ENCODE assay signal across 8 cellular contexts in the genomic region with DNA sequence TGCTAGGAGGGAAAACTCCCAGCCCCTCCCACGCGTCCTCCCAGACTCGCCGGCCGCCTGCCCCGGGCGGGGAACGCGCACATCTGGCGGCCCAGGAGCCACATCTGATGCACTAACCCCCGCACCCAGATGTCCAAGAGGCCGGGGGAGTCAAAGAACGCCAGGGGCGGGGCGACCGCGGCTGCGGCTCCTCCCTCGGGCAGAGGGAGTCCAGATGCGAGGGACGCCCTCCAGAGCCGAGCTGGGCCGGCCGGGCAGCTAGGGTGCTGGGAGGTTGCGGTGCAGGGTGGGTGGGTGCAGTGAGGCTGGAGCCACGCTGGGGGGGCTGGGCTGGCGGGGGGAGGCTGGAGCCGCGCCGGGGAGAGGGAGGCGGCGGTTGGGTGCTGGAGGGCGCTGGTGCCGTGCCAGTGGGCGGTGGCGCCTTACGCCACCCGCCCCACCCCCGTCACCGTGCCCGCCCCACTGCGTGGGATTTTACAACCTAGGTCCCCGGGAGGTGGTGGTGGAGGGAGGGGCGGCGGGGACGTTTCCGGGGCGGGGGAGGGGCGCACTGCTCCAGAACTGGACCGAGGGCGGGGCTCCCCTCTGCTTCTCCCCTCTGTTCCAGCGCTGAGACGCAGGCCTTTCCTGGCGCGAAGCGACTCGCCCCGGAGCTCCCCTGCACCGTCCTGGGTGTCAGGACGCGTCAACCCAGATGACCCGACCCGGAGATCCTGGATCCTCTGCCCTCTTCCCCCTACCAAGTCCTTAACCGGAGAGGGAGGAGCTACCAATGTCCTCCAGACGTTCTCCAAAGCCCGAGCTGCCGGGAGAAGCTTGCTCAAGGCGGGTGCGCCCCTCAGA.
A peak's percentile ranks its signal among the peaks of the same experiment; 100 is the strongest.
DNase-seq lines count a peak whose midpoint lies in the region; ATAC-seq and TF ChIP-seq lines count a peak whose summit lies in the region.

No MANE protein-coding gene starts in this region.

- H2AFZ ChIP-seq in GM23248 (peak overlapping the region; percentile 86), neuron (ENCODE audit: low read depth, low read length) (peak overlapping the region; percentile 90)

- 0 out of 2 replicates have a peak, but pooled peaks have one; percentile 28 for TF ChIP-seq POLR2A in Raji (IDR thresholded peaks at IDR 0.05; ENCODE audit: insufficient read depth, low read depth, low read length)

- TF ChIP-seq CTCF in foreskin keratinocyte (conservative IDR thresholded peaks at IDR 0.05): no peak

- H3K9me3 ChIP-seq in GM23248 (ENCODE audit: low read depth): no peaks in the 10 kb centered on the region
- no peaks in the 10 kb centered on the region for H3K9me3 ChIP-seq in KOPT-K1 (ENCODE audit: insufficient read depth, low read length, poor library complexity, severe bottlenecking)
- no peaks in the 10 kb centered on the region for H3K9me3 ChIP-seq in neuron (ENCODE audit: low read length)
- no peaks in the 10 kb centered on the region for H3K9me3 ChIP-seq in stomach smooth muscle (ENCODE audit: control insufficient read depth in 2 of 2, low read length in 2 of 2)

- peaks cover 46% of the 10 kb centered on the region for H3F3A ChIP-seq in GM23248 (ENCODE audit: insufficient read depth)

- DNase-seq in EL (peak; percentile 95), GM23248 (peak; percentile 97), activated gamma-delta T cell treated with Interleukin-2 at 50 U/mL for 16 hours (peak; percentile 61), foreskin keratinocyte (peak; percentile 61 to 78)

- H3K9me2 ChIP-seq in GM23248 (ENCODE audit: insufficient read depth): no peaks in the 10 kb centered on the region

- WGBS in GM23248 (ENCODE audit: low coverage in 1 of 2, low lambda C conversion rate in 2 of 2, missing lambda C conversion rate in 2 of 2), 2 experiments: 1 to 2% methylated on average over 42 to 57 of the region's 69 CpGs

- H3K9ac ChIP-seq in GM23248: peak overlapping the region; percentile 90
- peak overlapping the region; percentile 85 to 95 for H3K9ac ChIP-seq in stomach smooth muscle (ENCODE audit: low read length in 2 of 2)

- H3K4me3 ChIP-seq in GM23248 (peak overlapping the region; percentile 85), neuron (ENCODE audit: low read length) (peak overlapping the region; percentile 60), stomach smooth muscle (ENCODE audit: low read length in 2 of 2) (peak overlapping the region; percentile 86 to 88)

- H3K36me3 ChIP-seq in GM23248 (ENCODE audit: low read depth): no peaks in the 10 kb centered on the region
- H3K36me3 ChIP-seq in KOPT-K1 (ENCODE audit: insufficient read depth, low read length): no peaks in the 10 kb centered on the region
- H3K36me3 ChIP-seq in neuron (ENCODE audit: insufficient read depth, low read length): no peaks in the 10 kb centered on the region
- no peaks in the 10 kb centered on the region for H3K36me3 ChIP-seq in stomach smooth muscle (ENCODE audit: control insufficient read depth in 2 of 2, insufficient read depth in 2 of 2, low read length in 2 of 2)

- H4K20me1 ChIP-seq in GM23248 (ENCODE audit: insufficient read depth): no peaks in the 10 kb centered on the region

- in situ Hi-C loops in GM23248 (cut with MboI): no loop called here

- H3K27me3 ChIP-seq in GM23248 (replicated peaks; ENCODE audit: insufficient read depth): no peaks in the 10 kb centered on the region
- no peaks in the 10 kb centered on the region for H3K27me3 ChIP-seq in foreskin keratinocyte
- H3K27me3 ChIP-seq in neuron (ENCODE audit: insufficient read depth, low read length): no peaks in the 10 kb centered on the region
- no peaks in the 10 kb centered on the region for H3K27me3 ChIP-seq in stomach smooth muscle (ENCODE audit: control insufficient read depth in 1 of 2, insufficient read depth in 2 of 2, low read length in 2 of 2)

- peak overlapping the region; percentile 96 for H3K4me2 ChIP-seq in GM23248 (ENCODE audit: unreplicated experiment)

- peak overlapping the region; percentile 94 for H3K27ac ChIP-seq in GM23248
- peak overlapping the region; percentile 67 for H3K27ac ChIP-seq in KOPT-K1 (ENCODE audit: low read depth, low read length, poor library complexity, severe bottlenecking)
- H3K27ac ChIP-seq in foreskin keratinocyte: peak overlapping the region; percentile 90
- peak overlapping the region; percentile 99 for H3K27ac ChIP-seq in stomach smooth muscle (ENCODE audit: low read length)

- H3K79me2 ChIP-seq in GM23248 (ENCODE audit: insufficient read depth): no peaks in the 10 kb centered on the region

- peaks cover 32% of the 10 kb centered on the region for H3K4me1 ChIP-seq in GM23248 (ENCODE audit: insufficient read depth)
- peaks cover 22% of the 10 kb centered on the region for H3K4me1 ChIP-seq in foreskin keratinocyte
- H3K4me1 ChIP-seq in neuron (ENCODE audit: insufficient read depth, low read length): peaks cover 26% of the 10 kb centered on the region
- peaks cover 23% of the 10 kb centered on the region for H3K4me1 ChIP-seq in stomach smooth muscle (ENCODE audit: control insufficient read depth, insufficient read depth, low read length)

- peak; percentile 71 for ATAC-seq in foreskin keratinocyte

Comparison
In these comparisons a context has a peak if more than half of its experiments do, and no peak if none do; other contexts are left out.
1. Peak in every context shown above with its lines: DNase-seq, ATAC-seq, H3K4me3 ChIP-seq and H3K27ac ChIP-seq.